8 cellular contexts compared by ENCODE assay signal in the genomic region with DNA sequence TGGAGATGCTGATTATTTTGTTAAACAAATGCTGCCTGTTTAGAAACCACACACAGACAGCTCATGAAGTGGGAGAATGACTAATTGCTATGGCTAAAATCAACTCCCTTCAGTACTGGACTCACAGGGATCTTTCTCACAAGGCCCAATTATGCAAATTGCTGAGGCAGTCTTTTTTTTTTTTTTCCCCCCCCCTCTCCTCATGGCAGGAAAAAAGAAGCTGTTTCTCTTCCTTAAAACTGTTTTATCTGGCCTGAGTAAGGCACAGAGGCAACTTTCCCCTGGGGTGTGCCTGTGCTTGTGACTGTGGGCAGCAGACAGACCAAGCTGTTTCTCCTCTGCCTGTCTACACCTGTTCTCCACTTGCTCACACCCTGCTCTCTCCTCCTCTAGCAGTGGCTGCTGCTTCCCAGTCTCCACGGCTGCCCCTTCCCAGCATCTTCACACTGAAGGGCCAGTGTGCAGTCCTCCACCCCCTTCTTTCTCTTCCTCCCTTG.
DNase-seq lines count a peak whose midpoint lies in the region; ATAC-seq, FAIRE-seq and TF ChIP-seq lines count a peak whose summit lies in the region.

No MANE protein-coding gene starts in this region.

- no peak overlapping the region for H4K5ac ChIP-seq in H1 (ENCODE audit: insufficient read length, low read depth, low read length)

- TF ChIP-seq POLR2A in H1 (IDR thresholded peaks at IDR 0.05; ENCODE audit: control extremely low read depth in 1 of 2, low read depth in 2 of 2, low read length in 2 of 2) = no peak

- H4K20me1 ChIP-seq in H1 (replicated peaks in 1 of 2; ENCODE audit: control insufficient read depth in 1 of 2, insufficient read depth in 2 of 2, low read length in 2 of 2) = no peaks in the 10 kb centered on the region

- FAIRE-seq in H1 (lab: Jason Lieb, UNC) (no peak), D721Med (lab: Jason Lieb, UNC) (no peak)

- H3K4me2 ChIP-seq in H1 (ENCODE audit: insufficient read depth in 1 of 2, low read depth in 2 of 2, low read length in 2 of 2) = no peak overlapping the region

- CTCF ChIA-PET in H1 (lab: Charles Lee; ENCODE audit: partially characterized antibody) = interaction anchor here (0.8 to 9.0 kb wide), 6 partner anchors 9 to 491 kb away, joined by 3 to 385 read pairs (median 32); partner anchors contain the start of gene IL6

- H3K4ac ChIP-seq in H1 (replicated peaks; ENCODE audit: insufficient read length, low read depth, low read length) = no peak overlapping the region

- H3K79me2 ChIP-seq in H1 (ENCODE audit: control insufficient read depth in 1 of 2, insufficient read depth in 2 of 2, low read length in 2 of 2) = no peaks in the 10 kb centered on the region

- H2BK12ac ChIP-seq in H1 (ENCODE audit: low read depth, low read length) = peak overlapping the region; percentile 71; the same call in 1 of the 2 replicates

- H2BK5ac ChIP-seq in H1 (ENCODE audit: low read depth, low read length) = peak overlapping the region; percentile 66; the same call in 1 of the 2 replicates

- no peaks in the 10 kb centered on the region; the same call in 1 of the 2 replicates for H3K79me1 ChIP-seq in H1 (ENCODE audit: low read depth, low read length)

- no peak for TF ChIP-seq EP300 in H1 (IDR thresholded peaks at IDR 0.05; ENCODE audit: borderline replicate concordance in 1 of 2, low read depth in 2 of 2, low read length in 2 of 2)

- no peak overlapping the region for H2AFZ ChIP-seq in H1 (ENCODE audit: low read length)

- H2AK5ac ChIP-seq in H1 (ENCODE audit: low read depth, low read length) = no peak overlapping the region

- no peak overlapping the region for H3K9ac ChIP-seq in H1 (replicated peaks in 1 of 4; ENCODE audit: extremely low read depth in 1 of 4, low read depth in 3 of 4, low read length in 3 of 4)

- TF ChIP-seq CTCF in H1 (IDR thresholded peaks at IDR 0.05; ENCODE audit: control extremely low read depth in 1 of 3, insufficient read depth in 1 of 3, low read depth in 1 of 3, low read length in 3 of 3) (no peak), D721Med (IDR thresholded peaks at IDR 0.05; ENCODE audit: insufficient read depth, missing control alignments) (no peak)

- peaks cover 9 to 33% (median 23%) of the 10 kb centered on the region in 4 experiments for H3K4me1 ChIP-seq in H1 (replicated peaks in 1 of 4; ENCODE audit: control insufficient read depth in 3 of 4, insufficient read depth in 4 of 4, low read length in 3 of 4)

- H3K56ac ChIP-seq in H1 (replicated peaks; ENCODE audit: insufficient read length, low read depth, low read length) = no peak overlapping the region

- H3K27me3 ChIP-seq in MG63 (no peaks in the 10 kb centered on the region), H1 (replicated peaks in 1 of 4; ENCODE audit: control insufficient read depth in 3 of 4, extremely low read depth in 1 of 4, insufficient read depth in 3 of 4, low read length in 3 of 4) (no peaks in the 10 kb centered on the region)

- intact Hi-C loops in sciatic nerve (cut with DNase I) = no loop called here

- H3K4me3 ChIP-seq in MG63 (no peak overlapping the region), H1 (ENCODE audit: extremely low read depth in 1 of 4, insufficient read depth in 2 of 4, low read depth in 3 of 4, low read length in 4 of 4) (no peak overlapping the region)

- H2BK120ac ChIP-seq in H1 (replicated peaks; ENCODE audit: low read depth, low read length) = no peak overlapping the region

- no peak overlapping the region for H3K27ac ChIP-seq in H1 (ENCODE audit: low read depth, low read length)

- no peaks in the 10 kb centered on the region for H3K23me2 ChIP-seq in H1 (ENCODE audit: low read depth, low read length)

- POLR2A ChIA-PET in H1 (lab: Charles Lee; ENCODE audit: partially characterized antibody) = no interaction called here

- H4K91ac ChIP-seq in H1 (replicated peaks; ENCODE audit: insufficient read length, low read length) = peak overlapping the region; percentile 37

- no peak overlapping the region; the same call in 1 of the 2 replicates for H3K18ac ChIP-seq in H1 (ENCODE audit: extremely low read depth, low read length)

- H2BK20ac ChIP-seq in H1 (ENCODE audit: low read length) = peak overlapping the region; percentile 89; the same call in 1 of the 2 replicates

- ATAC-seq in GM19395 (IDR thresholded peaks at IDR 0.05; ENCODE audit: unreplicated experiment) (peak; percentile 49), sciatic nerve (peak; percentile 14)

- 80% methylated on average over 1 of the region's 1 CpG; no CpG with 5 or more reads in 1 of the 2 experiments for WGBS in H1 (ENCODE audit: extremely low coverage in 1 of 2, insufficient coverage in 1 of 2, insufficient read length in 1 of 2, insufficient replicate concordance in 2 of 2, low coverage in 1 of 2, low lambda C conversion rate in 2 of 2, missing lambda C conversion rate in 1 of 2), 2 experiments

- H3K36me3 ChIP-seq in MG63 (no peaks in the 10 kb centered on the region), H1 (ENCODE audit: control insufficient read depth in 2 of 4, insufficient read depth in 4 of 4, low read length in 3 of 4) (no peaks in the 10 kb centered on the region)

- H3K23ac ChIP-seq in H1 (ENCODE audit: insufficient read length) = no peak overlapping the region

- H3K9me3 ChIP-seq in MG63 = no peaks in the 10 kb centered on the region
- no peaks in the 10 kb centered on the region for H3K9me3 ChIP-seq in H1 (ENCODE audit: insufficient read depth in 2 of 2, low read depth in 1 of 2, low read length in 1 of 2)

- DNase-seq in A172 (ENCODE audit: low spot score) (peak; percentile 82), MG63 (peak; percentile 29), H1 (ENCODE audit: low read depth in 1 of 2, low spot score in 2 of 2) (no peak), sciatic nerve (ENCODE audit: low spot score) (no peak), D721Med (ENCODE audit: insufficient read length, low spot score) (no peak), NCI-H2029 (lab: John Stamatoyannopoulos, UW) (no peak), NCI-H1048 (lab: John Stamatoyannopoulos, UW) (no peak)

- peak overlapping the region; percentile 74; the same call in 1 of the 2 replicates for H2BK15ac ChIP-seq in H1 (ENCODE audit: low read length)

- no peak for TF ChIP-seq RAD21 in H1 (IDR thresholded peaks at IDR 0.05 in 1 of 2, conservative IDR thresholded peaks at IDR 0.05 in 1 of 2; ENCODE audit: low read depth in 2 of 2, low read length in 2 of 2)

- H4K8ac ChIP-seq in H1 (ENCODE audit: extremely low read depth, insufficient read depth, low read length) = no peak overlapping the region

- H3K14ac ChIP-seq in H1 (ENCODE audit: insufficient read length) = no peak overlapping the region

TF ChIP-seq in H1, 55 proteins besides CTCF, POLR2A, EP300 and RAD21 (continues in another document):
- TF ChIP-seq SIX5 (IDR thresholded peaks at IDR 0.05; ENCODE audit: low read depth, low read length) = no peak
- no peak for TF ChIP-seq NRF1 (IDR thresholded peaks at IDR 0.05; ENCODE audit: low read depth, low read length)
- TF ChIP-seq SP4 (IDR thresholded peaks at IDR 0.05; ENCODE audit: low read length) = no peak
- no peak for TF ChIP-seq CBX8 (IDR thresholded peaks at IDR 0.05; ENCODE audit: borderline replicate concordance, low read depth, low read length)
- no peak for TF ChIP-seq GABPA (IDR thresholded peaks at IDR 0.05; ENCODE audit: borderline replicate concordance, insufficient read depth, low read length)
- TF ChIP-seq, protein P1, sequence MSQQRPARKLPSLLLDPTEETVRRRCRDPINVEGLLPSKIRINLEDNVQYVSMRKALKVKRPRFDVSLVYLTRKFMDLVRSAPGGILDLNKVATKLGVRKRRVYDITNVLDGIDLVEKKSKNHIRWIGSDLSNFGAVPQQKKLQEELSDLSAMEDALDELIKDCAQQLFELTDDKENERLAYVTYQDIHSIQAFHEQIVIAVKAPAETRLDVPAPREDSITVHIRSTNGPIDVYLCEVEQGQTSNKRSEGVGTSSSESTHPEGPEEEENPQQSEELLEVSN (IDR thresholded peaks at IDR 0.05) = no peak
- no peak for TF ChIP-seq TEAD4 (IDR thresholded peaks at IDR 0.05; ENCODE audit: low read depth, low read length)
- no peak for TF ChIP-seq SP2 (IDR thresholded peaks at IDR 0.05; ENCODE audit: low read length)
- no peak for TF ChIP-seq EGR1 (IDR thresholded peaks at IDR 0.05; ENCODE audit: borderline replicate concordance, low read depth, low read length)
- no peak for TF ChIP-seq TCF12 (IDR thresholded peaks at IDR 0.05; ENCODE audit: low read depth, low read length)
- TF ChIP-seq RBBP5 (IDR thresholded peaks at IDR 0.05; ENCODE audit: borderline replicate concordance, low read depth, low read length) = no peak
- no peak for TF ChIP-seq HDAC6 (IDR thresholded peaks at IDR 0.05; ENCODE audit: low read depth, low read length)
- no peak for TF ChIP-seq RXRA (IDR thresholded peaks at IDR 0.05; ENCODE audit: insufficient read depth, low read depth, low read length)
- TF ChIP-seq EZH2 (IDR thresholded peaks at IDR 0.05; ENCODE audit: low read depth, low read length, severe bottlenecking) = no peak
- no peak for TF ChIP-seq POU5F1 (IDR thresholded peaks at IDR 0.05; ENCODE audit: low read depth, low read length)
- TF ChIP-seq, protein P2, sequence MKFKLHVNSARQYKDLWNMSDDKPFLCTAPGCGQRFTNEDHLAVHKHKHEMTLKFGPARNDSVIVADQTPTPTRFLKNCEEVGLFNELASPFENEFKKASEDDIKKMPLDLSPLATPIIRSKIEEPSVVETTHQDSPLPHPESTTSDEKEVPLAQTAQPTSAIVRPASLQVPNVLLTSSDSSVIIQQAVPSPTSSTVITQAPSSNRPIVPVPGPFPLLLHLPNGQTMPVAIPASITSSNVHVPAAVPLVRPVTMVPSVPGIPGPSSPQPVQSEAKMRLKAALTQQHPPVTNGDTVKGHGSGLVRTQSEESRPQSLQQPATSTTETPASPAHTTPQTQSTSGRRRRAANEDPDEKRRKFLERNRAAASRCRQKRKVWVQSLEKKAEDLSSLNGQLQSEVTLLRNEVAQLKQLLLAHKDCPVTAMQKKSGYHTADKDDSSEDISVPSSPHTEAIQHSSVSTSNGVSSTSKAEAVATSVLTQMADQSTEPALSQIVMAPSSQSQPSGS (IDR thresholded peaks at IDR 0.05; ENCODE audit: low read length) = no peak
- no peak for TF ChIP-seq KDM5A (IDR thresholded peaks at IDR 0.05; ENCODE audit: low read length)
- no peak for TF ChIP-seq NANOG (IDR thresholded peaks at IDR 0.05; ENCODE audit: insufficient read depth, low read depth, low read length, poor library complexity, severe bottlenecking)

Comparison
In these comparisons a context has a peak if more than half of its experiments do, and no peak if none do; other contexts are left out.
1. DNase-seq: peak in A172 (single experiment) and MG63 (single experiment); none in H1 (0 of 2), sciatic nerve (single experiment), D721Med (single experiment), NCI-H2029 (single experiment) and NCI-H1048 (single experiment).